ENCODE assay signal across 31 cellular contexts in genomic region chr12:25741917-25742316, GRCh38.
"Had no signal": no experiment of that assay in that cellular context is flagged by ENCODE, and none has a peak within 500 bp of the region (broad histone marks: within the 10 kb centered on the region; RNA-seq: fewer than 3 reads in every experiment).

No MANE protein-coding gene starts in this region.

- H3K4me1 Mint-ChIP-seq: activated CD4-positive, alpha-beta memory T cell treated with anti-CD3 and anti-CD28 coated beads, Interleukin-2, amount 10 ng/mL, durations not matched to agents 7 days and 5 days; activated CD4-positive, alpha-beta T cell treated with anti-CD3 and anti-CD28 coated beads, Interleukin-2, amount 10 ng/mL, durations not matched to agents 7 days and 5 days; activated naive CD4-positive, alpha-beta T cell treated with anti-CD3 and anti-CD28 coated beads, Interleukin-2, amount 10 ng/mL, durations not matched to agents 7 days and 5 days; activated naive CD8-positive, alpha-beta T cell treated with anti-CD3 and anti-CD28 coated beads, Interleukin-2, amount 10 ng/mL, durations not matched to agents 7 days and 5 days had no signal

- H3K9me3 ChIP-seq: esophagus muscularis mucosa, gastrocnemius medialis had no signal

- DNase-seq: activated CD4-positive, alpha-beta memory T cell treated with anti-CD3 and anti-CD28 coated beads, Interleukin-2, amount 10 ng/mL, durations not matched to agents 7 days and 5 days; activated CD4-positive, alpha-beta T cell treated with anti-CD3 and anti-CD28 coated beads for 1 hour; activated CD4-positive, alpha-beta T cell treated with anti-CD3 and anti-CD28 coated beads for 4 hours; activated CD4-positive, alpha-beta T cell treated with anti-CD3 and anti-CD28 coated beads, Interleukin-2, amount 10 ng/mL, durations not matched to agents 7 days and 5 days; activated CD4-positive, alpha-beta T cell treated with anti-CD3 and anti-CD28 coated beads, Interleukin-2, amount 50 U/mL, for 4 hours; activated CD8-positive, alpha-beta memory T cell treated with anti-CD3 and anti-CD28 coated beads, Interleukin-2, amount 50 U/mL, for 48 hours; activated gamma-delta T cell; activated naive CD4-positive, alpha-beta T cell; activated naive CD4-positive, alpha-beta T cell treated with anti-CD3 and anti-CD28 coated beads, Interleukin-2, amount 10 ng/mL, durations not matched to agents 7 days and 5 days; activated naive CD8-positive, alpha-beta T cell treated with anti-CD3 and anti-CD28 coated beads, Interleukin-2, amount 10 ng/mL, durations not matched to agents 7 days and 5 days; activated T-cell treated with anti-CD3 and anti-CD28 coated beads for 4 hours; activated T-cell treated with anti-CD3 and anti-CD28 coated beads, Interleukin-2, amount 50 U/mL, for 24 hours; activated T-cell treated with anti-CD3 and anti-CD28 coated beads, Interleukin-2, amount 50 U/mL, for 72 hours; brain microvascular endothelial cell; caudate nucleus; cortex of kidney; dermis blood vessel endothelial cell; effector CD4-positive, alpha-beta T cell; effector memory CD8-positive, alpha-beta T cell; erythroblast; foreskin keratinocyte; gastrocnemius medialis; glutamatergic neuron; T-helper 2 cell had no signal

- H3K27me3 Mint-ChIP-seq: activated CD4-positive, alpha-beta memory T cell treated with anti-CD3 and anti-CD28 coated beads, Interleukin-2, amount 10 ng/mL, durations not matched to agents 7 days and 5 days; activated CD4-positive, alpha-beta T cell treated with anti-CD3 and anti-CD28 coated beads, Interleukin-2, amount 10 ng/mL, durations not matched to agents 7 days and 5 days; activated naive CD4-positive, alpha-beta T cell treated with anti-CD3 and anti-CD28 coated beads, Interleukin-2, amount 10 ng/mL, durations not matched to agents 7 days and 5 days; activated T-cell treated with anti-CD3 and anti-CD28 coated beads, Interleukin-2, amount 50 U/mL, for 24 hours had no signal

- FAIRE-seq: astrocyte, colon, TTC549 had no signal

- H3K36me3 Mint-ChIP-seq: activated naive CD4-positive, alpha-beta T cell treated with anti-CD3 and anti-CD28 coated beads, Interleukin-2, amount 10 ng/mL, durations not matched to agents 7 days and 5 days; activated naive CD8-positive, alpha-beta T cell treated with anti-CD3 and anti-CD28 coated beads, Interleukin-2, amount 10 ng/mL, durations not matched to agents 7 days and 5 days had no signal

- ATAC-seq: activated naive CD4-positive, alpha-beta T cell treated with anti-CD3 and anti-CD28 coated beads, Interleukin-2, amount 50 U/mL, for 72 hours; activated T-cell treated with anti-CD3 and anti-CD28 coated beads, Interleukin-2, amount 50 U/mL, for 72 hours; effector memory CD8-positive, alpha-beta T cell; foreskin keratinocyte; gastrocnemius medialis; WTC11 had no signal

- H3K27ac Mint-ChIP-seq: activated CD4-positive, alpha-beta memory T cell treated with anti-CD3 and anti-CD28 coated beads, Interleukin-2, amount 10 ng/mL, durations not matched to agents 7 days and 5 days; activated CD4-positive, alpha-beta T cell treated with anti-CD3 and anti-CD28 coated beads, Interleukin-2, amount 10 ng/mL, durations not matched to agents 7 days and 5 days; activated naive CD4-positive, alpha-beta T cell treated with anti-CD3 and anti-CD28 coated beads, Interleukin-2, amount 10 ng/mL, durations not matched to agents 7 days and 5 days; activated naive CD4-positive, alpha-beta T cell treated with anti-CD3 and anti-CD28 coated beads, Interleukin-2, amount 50 U/mL, for 72 hours; activated naive CD8-positive, alpha-beta T cell treated with anti-CD3 and anti-CD28 coated beads, Interleukin-2, amount 10 ng/mL, durations not matched to agents 7 days and 5 days; activated T-cell treated with anti-CD3 and anti-CD28 coated beads, Interleukin-2, amount 50 U/mL, for 24 hours; activated T-cell treated with anti-CD3 and anti-CD28 coated beads, Interleukin-2, amount 50 U/mL, for 72 hours; effector memory CD8-positive, alpha-beta T cell; WTC11 had no signal

- H3K9me3 Mint-ChIP-seq: activated CD4-positive, alpha-beta memory T cell treated with anti-CD3 and anti-CD28 coated beads, Interleukin-2, amount 10 ng/mL, durations not matched to agents 7 days and 5 days; activated naive CD4-positive, alpha-beta T cell treated with anti-CD3 and anti-CD28 coated beads, Interleukin-2, amount 10 ng/mL, durations not matched to agents 7 days and 5 days had no signal

- H3K4me3 Mint-ChIP-seq: activated CD4-positive, alpha-beta memory T cell treated with anti-CD3 and anti-CD28 coated beads, Interleukin-2, amount 10 ng/mL, durations not matched to agents 7 days and 5 days; activated CD4-positive, alpha-beta T cell treated with anti-CD3 and anti-CD28 coated beads, Interleukin-2, amount 10 ng/mL, durations not matched to agents 7 days and 5 days; activated naive CD4-positive, alpha-beta T cell treated with anti-CD3 and anti-CD28 coated beads, Interleukin-2, amount 10 ng/mL, durations not matched to agents 7 days and 5 days; activated naive CD8-positive, alpha-beta T cell treated with anti-CD3 and anti-CD28 coated beads, Interleukin-2, amount 10 ng/mL, durations not matched to agents 7 days and 5 days; activated T-cell treated with anti-CD3 and anti-CD28 coated beads, Interleukin-2, amount 50 U/mL, for 24 hours; activated T-cell treated with anti-CD3 and anti-CD28 coated beads, Interleukin-2, amount 50 U/mL, for 72 hours; effector memory CD8-positive, alpha-beta T cell; WTC11 had no signal

- H3K27me3 ChIP-seq: brain microvascular endothelial cell, esophagus muscularis mucosa, foreskin keratinocyte, gastrocnemius medialis had no signal

- H3K36me3 ChIP-seq: brain microvascular endothelial cell, esophagus muscularis mucosa, gastrocnemius medialis had no signal

- H3K27ac ChIP-seq: brain microvascular endothelial cell, esophagus muscularis mucosa, foreskin keratinocyte, gastrocnemius medialis, VCaP had no signal

- H3K4me3 ChIP-seq: esophagus muscularis mucosa, gastrocnemius medialis had no signal

- H3K4me1 ChIP-seq: esophagus muscularis mucosa, foreskin keratinocyte, gastrocnemius medialis had no signal
